Comparison of ENCODE assay signal across 12 cellular contexts in genomic region chr9:37528652-37529072, GRCh38. TPM values are rescaled to one million over a fixed set of nuclear protein-coding genes. Genes with fewer than 3 reads are reported as not detected.
DNase-seq lines count a peak whose midpoint lies in the region; ATAC-seq and TF ChIP-seq lines count a peak whose summit lies in the region.
"Had no signal": no experiment of that assay in that cellular context is flagged by ENCODE, and none has a peak within 500 bp of the region (broad histone marks: within the 10 kb centered on the region; RNA-seq: fewer than 3 reads in every experiment).

No MANE protein-coding gene starts in this region.

- no peak overlapping the region for H3K18ac ChIP-seq in IMR-90 (ENCODE audit: low read depth, low read length)

- no peak overlapping the region for H3K4ac ChIP-seq in IMR-90 (ENCODE audit: low read depth, low read length)

- no peak overlapping the region for H2AK9ac ChIP-seq in IMR-90 (replicated peaks; ENCODE audit: low read depth, low read length, poor library complexity)

- H2BK15ac ChIP-seq in IMR-90 (ENCODE audit: low read depth, low read length), result no peak overlapping the region

- H3K79me1 ChIP-seq in IMR-90 (ENCODE audit: low read depth in 1 of 2, low read length in 2 of 2), result no peaks in the 10 kb centered on the region

- H3K27me3 Mint-ChIP-seq in CD8-positive, alpha-beta T cell (ENCODE audit: low read depth), result no peaks in the 10 kb centered on the region
- H3K27me3 Mint-ChIP-seq in activated naive CD8-positive, alpha-beta T cell treated with anti-CD3 and anti-CD28 coated beads, Interleukin-2, amount 10 ng/mL, durations not matched to agents 7 days and 5 days, result no peaks in the 10 kb centered on the region
- H3K27me3 Mint-ChIP-seq in naive thymus-derived CD4-positive, alpha-beta T cell, result no peaks in the 10 kb centered on the region

- no peaks in the 10 kb centered on the region for H3K36me3 ChIP-seq in CD8-positive, alpha-beta T cell (ENCODE audit: insufficient read depth, low read length)
- peaks cover 26% of the 10 kb centered on the region for H3K36me3 ChIP-seq in IMR-90 (ENCODE audit: control insufficient read depth, insufficient read depth, low read length)
- H3K36me3 ChIP-seq in naive thymus-derived CD4-positive, alpha-beta T cell (ENCODE audit: control insufficient read depth in 2 of 3, insufficient read depth in 3 of 3, low read length in 3 of 3), result no peaks in the 10 kb centered on the region

- H3K4me2 ChIP-seq in IMR-90 (ENCODE audit: low read depth, low read length), result no peak overlapping the region

- H3K27ac ChIP-seq in CD8-positive, alpha-beta T cell (ENCODE audit: low read depth, low read length), result no peak overlapping the region
- H3K27ac ChIP-seq in IMR-90 (ENCODE audit: insufficient read depth, low read length), result no peak overlapping the region
- no peak overlapping the region for H3K27ac ChIP-seq in naive thymus-derived CD4-positive, alpha-beta T cell (ENCODE audit: low read depth, low read length)
- H3K27ac ChIP-seq: body of pancreas, left ventricle myocardium inferior, prostate gland had no signal

- dilution Hi-C loops in IMR-90 (cut with HindIII; ENCODE audit: low sequenced_read_pairs, unreplicated experiment), result no loop called here

- intact Hi-C loops in CD8-positive, alpha-beta T cell (cut with DNase I, micrococcal nuclease), result no loop called here
- intact Hi-C loops in IMR-90 (cut with micrococcal nuclease), result no loop called here
- intact Hi-C loops in naive thymus-derived CD4-positive, alpha-beta T cell (cut with micrococcal nuclease), result no loop called here
- intact Hi-C loops in lower leg skin (cut with DNase I; ENCODE audit: low total_unique reads), result no loop called here

- no peak overlapping the region for H3K9ac ChIP-seq in IMR-90 (ENCODE audit: low read depth, low read length)

- POLR2A ChIA-PET in CD8-positive, alpha-beta T cell (lab: Charles Lee), result no interaction called here
- POLR2A ChIA-PET in IMR-90 (lab: Charles Lee; ENCODE audit: unreplicated experiment), result no interaction called here
- POLR2A ChIA-PET in activated naive CD8-positive, alpha-beta T cell treated with anti-CD3 and anti-CD28 coated beads, Interleukin-2, amount 10 ng/mL, durations not matched to agents 7 days and 5 days (lab: Charles Lee), result no interaction called here
- POLR2A ChIA-PET in naive thymus-derived CD4-positive, alpha-beta T cell (lab: Charles Lee), result no interaction called here

- H4K91ac ChIP-seq in IMR-90 (ENCODE audit: insufficient read depth, low read depth, low read length), result no peak overlapping the region

- H3K14ac ChIP-seq in IMR-90 (replicated peaks; ENCODE audit: low read depth, low read length), result no peak overlapping the region

- H2BK5ac ChIP-seq in IMR-90 (ENCODE audit: low read depth, low read length, poor library complexity, severe bottlenecking), result no peak overlapping the region

- H2AK5ac ChIP-seq in IMR-90 (ENCODE audit: low read depth, low read length), result no peak overlapping the region

- H3K4me1 Mint-ChIP-seq in CD8-positive, alpha-beta T cell (ENCODE audit: low read depth), result peaks cover 8% of the 10 kb centered on the region
- H3K4me1 Mint-ChIP-seq in activated naive CD8-positive, alpha-beta T cell treated with anti-CD3 and anti-CD28 coated beads, Interleukin-2, amount 10 ng/mL, durations not matched to agents 7 days and 5 days, result peaks cover 2% of the 10 kb centered on the region
- peaks cover 0 to 7% (median 0%) of the 10 kb centered on the region in 7 donors for H3K4me1 Mint-ChIP-seq in naive thymus-derived CD4-positive, alpha-beta T cell

- no TSS peak for BruUV-seq in IMR-90 (replicated peaks; lab: Mats Ljungman, UMichigan)

- H3K9me3 ChIP-seq in CD8-positive, alpha-beta T cell (ENCODE audit: low read length), result no peaks in the 10 kb centered on the region
- no peaks in the 10 kb centered on the region for H3K9me3 ChIP-seq in IMR-90 (ENCODE audit: control insufficient read depth, insufficient read depth, low read length)
- H3K9me3 ChIP-seq in naive thymus-derived CD4-positive, alpha-beta T cell (ENCODE audit: control insufficient read depth in 2 of 3, low read length in 3 of 3), result no peaks in the 10 kb centered on the region
- H3K9me3 ChIP-seq: body of pancreas, left ventricle myocardium inferior, prostate gland had no signal

- peaks cover 9% of the 10 kb centered on the region for H3K36me3 Mint-ChIP-seq in CD8-positive, alpha-beta T cell
- H3K36me3 Mint-ChIP-seq in activated naive CD8-positive, alpha-beta T cell treated with anti-CD3 and anti-CD28 coated beads, Interleukin-2, amount 10 ng/mL, durations not matched to agents 7 days and 5 days, result peaks cover 2% of the 10 kb centered on the region
- H3K36me3 Mint-ChIP-seq in naive thymus-derived CD4-positive, alpha-beta T cell, result peaks cover 0 to 17% (median 9%) of the 10 kb centered on the region in 5 donors

- peak overlapping the region; percentile 92 for H3K27ac Mint-ChIP-seq in CD8-positive, alpha-beta T cell
- H3K27ac Mint-ChIP-seq in activated naive CD8-positive, alpha-beta T cell treated with anti-CD3 and anti-CD28 coated beads, Interleukin-2, amount 10 ng/mL, durations not matched to agents 7 days and 5 days, result peak overlapping the region; percentile 34
- peak overlapping the region in 8 of 9 donors; percentile 15 to 76 (median 50) for H3K27ac Mint-ChIP-seq in naive thymus-derived CD4-positive, alpha-beta T cell

- H2BK120ac ChIP-seq in IMR-90 (ENCODE audit: low read depth, low read length), result no peak overlapping the region

- no peak for TF ChIP-seq POLR2A in IMR-90 (IDR thresholded peaks at IDR 0.05; ENCODE audit: low read depth, low read length)
- TF ChIP-seq POLR2A in lower leg skin (IDR thresholded peaks at IDR 0.05), result no peak

- H3K4me1 ChIP-seq in CD8-positive, alpha-beta T cell (ENCODE audit: insufficient read depth, low read length), result no peaks in the 10 kb centered on the region
- H3K4me1 ChIP-seq in IMR-90 (ENCODE audit: control insufficient read depth, insufficient read depth, low read length), result no peaks in the 10 kb centered on the region
- H3K4me1 ChIP-seq in naive thymus-derived CD4-positive, alpha-beta T cell (ENCODE audit: control insufficient read depth in 2 of 2, insufficient read depth in 2 of 2, low read length in 2 of 2), result peaks cover 0 to 20% of the 10 kb centered on the region in 2 donors
- H3K4me1 ChIP-seq: body of pancreas, left ventricle myocardium inferior, prostate gland had no signal

- CTCF ChIA-PET in CD8-positive, alpha-beta T cell (lab: Charles Lee), result no interaction called here
- CTCF ChIA-PET in IMR-90 (lab: Yijun Ruan, JAX), result no interaction called here
- CTCF ChIA-PET in naive thymus-derived CD4-positive, alpha-beta T cell (lab: Charles Lee), result interaction anchor here (0.6 kb wide), 1 partner anchor 12 kb away, joined by 3 read pairs; no protein-coding TSS in a partner anchor

- ATAC-seq in CD8-positive, alpha-beta T cell, result peak; percentile 29
- ATAC-seq in IMR-90 (ENCODE audit: low read depth) (no peak; the same call in 1 of the 2 replicates), HG02840 (IDR thresholded peaks at IDR 0.05; ENCODE audit: low FRiP score, unreplicated experiment) (no peak), GM19351 (IDR thresholded peaks at IDR 0.05; ENCODE audit: unreplicated experiment) (no peak)
- no peak for ATAC-seq in activated naive CD8-positive, alpha-beta T cell treated with anti-CD3 and anti-CD28 coated beads, Interleukin-2, amount 10 ng/mL, durations not matched to agents 7 days and 5 days (ENCODE audit: low read depth)
- ATAC-seq in naive thymus-derived CD4-positive, alpha-beta T cell, result peak; percentile 17
- ATAC-seq: body of pancreas had no signal

- no peaks in the 10 kb centered on the region for H4K20me1 ChIP-seq in IMR-90 (ENCODE audit: insufficient read depth, low read length)

- no peak for TF ChIP-seq CTCF in CD8-positive, alpha-beta T cell (IDR thresholded peaks at IDR 0.05)
- TF ChIP-seq CTCF in IMR-90 (conservative IDR thresholded peaks at IDR 0.05; ENCODE audit: low read depth, low read length), result no peak
- no peak for TF ChIP-seq CTCF in lower leg skin (IDR thresholded peaks at IDR 0.05)

- no peaks in the 10 kb centered on the region for H3K27me3 ChIP-seq in CD8-positive, alpha-beta T cell (ENCODE audit: insufficient read depth, low read length)
- H3K27me3 ChIP-seq in IMR-90 (ENCODE audit: control insufficient read depth, insufficient read depth, low read length), result no peaks in the 10 kb centered on the region
- H3K27me3 ChIP-seq in naive thymus-derived CD4-positive, alpha-beta T cell (ENCODE audit: control insufficient read depth in 2 of 2, insufficient read depth in 2 of 2, low read length in 2 of 2), result no peaks in the 10 kb centered on the region
- H3K27me3 ChIP-seq: body of pancreas had no signal

- H3K56ac ChIP-seq in IMR-90 (ENCODE audit: extremely low read depth, insufficient read depth, low read length), result no peak overlapping the region

- no peak overlapping the region for H4K5ac ChIP-seq in IMR-90 (ENCODE audit: low read depth, low read length)

- TF ChIP-seq RAD21 in IMR-90 (IDR thresholded peaks at IDR 0.05; ENCODE audit: low read length), result no peak

- H2AFZ ChIP-seq in IMR-90 (replicated peaks; ENCODE audit: low read length, poor library complexity), result no peak overlapping the region

- H3K9me3 Mint-ChIP-seq in CD8-positive, alpha-beta T cell, result no peaks in the 10 kb centered on the region
- no peaks in the 10 kb centered on the region for H3K9me3 Mint-ChIP-seq in activated naive CD8-positive, alpha-beta T cell treated with anti-CD3 and anti-CD28 coated beads, Interleukin-2, amount 10 ng/mL, durations not matched to agents 7 days and 5 days
- H3K9me3 Mint-ChIP-seq in naive thymus-derived CD4-positive, alpha-beta T cell, result peaks cover 0 to 3% (median 0%) of the 10 kb centered on the region in 11 donors

- peak overlapping the region; percentile 68 for H3K4me3 Mint-ChIP-seq in CD8-positive, alpha-beta T cell
- H3K4me3 Mint-ChIP-seq in activated naive CD8-positive, alpha-beta T cell treated with anti-CD3 and anti-CD28 coated beads, Interleukin-2, amount 10 ng/mL, durations not matched to agents 7 days and 5 days, result no peak overlapping the region
- H3K4me3 Mint-ChIP-seq in naive thymus-derived CD4-positive, alpha-beta T cell, result peak overlapping the region in 9 of 10 donors; percentile 18 to 62 (median 48)

- no peak overlapping the region for H2BK20ac ChIP-seq in IMR-90 (ENCODE audit: low read depth, low read length)

- DNase-seq in CD8-positive, alpha-beta T cell, result peak in 1 of 7 experiments; percentile 13
- DNase-seq in IMR-90 (peak; percentile 16), lower leg skin (ENCODE audit: low spot score in 2 of 2) (no peak), islet precursor cell (no peak)
- DNase-seq in activated naive CD8-positive, alpha-beta T cell treated with anti-CD3 and anti-CD28 coated beads, Interleukin-2, amount 10 ng/mL, durations not matched to agents 7 days and 5 days, result no peak
- no peak for DNase-seq in naive thymus-derived CD4-positive, alpha-beta T cell
- DNase-seq: body of pancreas, left ventricle myocardium inferior, Right ventricle myocardium superior had no signal

- no peak overlapping the region for H4K8ac ChIP-seq in IMR-90 (ENCODE audit: low read depth in 2 of 2, low read length in 2 of 2)

- H3K23ac ChIP-seq in IMR-90 (ENCODE audit: low read depth, low read length), result no peak overlapping the region

- in situ Hi-C loops in IMR-90 (cut with MboI; ENCODE audit: low sequenced_read_pairs), result no loop called here

- no peaks in the 10 kb centered on the region; the same call in 1 of the 2 replicates for H3K9me1 ChIP-seq in IMR-90 (ENCODE audit: insufficient read depth, low read length)

- no peak overlapping the region for H3K4me3 ChIP-seq in CD8-positive, alpha-beta T cell (ENCODE audit: low read depth, low read length)
- H3K4me3 ChIP-seq in IMR-90 (ENCODE audit: insufficient read depth, low read depth, low read length) (no peak overlapping the region), lower leg skin (ENCODE audit: low read depth, poor library complexity, severe bottlenecking) (no peak overlapping the region)
- peak overlapping the region; percentile 20 for H3K4me3 ChIP-seq in naive thymus-derived CD4-positive, alpha-beta T cell (ENCODE audit: low read length)
- H3K4me3 ChIP-seq: body of pancreas, left ventricle myocardium inferior, prostate gland had no signal

- WGBS in IMR-90 (ENCODE audit: extremely low coverage in 2 of 2, insufficient read length in 1 of 2), 2 experiments, result 67% methylated on average over 1 of the region's 5 CpGs; no CpG with 5 or more reads in 1 of the 2 experiments
- 85 to 90% methylated on average over 5 of the region's 5 CpGs for WGBS in lower leg skin, 2 donors

RNA-seq across cellular contexts. Expression of gene POLR1E, which starts 42.9 kb away (rescaled TPM):
- total RNA-seq in CD8-positive, alpha-beta T cell, result 10 to 100 TPM; 27.2 to 27.8 TPM
- 67.5 and 71.9 TPM in 2 replicates for total RNA-seq in IMR-90 (2012; rRNA removed)
- polyA plus RNA-seq in IMR-90 (2012; rRNA removed), result 42.7 and 48.0 TPM in 2 replicates
- 18.3 and 30.3 TPM in 2 replicates for polyA plus RNA-seq in IMR-90 (2012; cell fraction: cytosol; rRNA removed)
- 7.5 and 23.9 TPM in 2 replicates for polyA plus RNA-seq in IMR-90 (2012; cell fraction: nucleus; rRNA removed; ENCODE audit: low replicate concordance)
- 10 to 100 TPM; 33.0 to 36.5 TPM for total RNA-seq in activated naive CD8-positive, alpha-beta T cell treated with anti-CD3 and anti-CD28 coated beads, Interleukin-2, amount 10 ng/mL, durations not matched to agents 7 days and 5 days
- total RNA-seq in naive thymus-derived CD4-positive, alpha-beta T cell, result 10 to 100 TPM; 24.7 to 40.0 (median 31.0) TPM
- polyA plus RNA-seq in naive thymus-derived CD4-positive, alpha-beta T cell, result 10 to 100 TPM; 20.7 to 22.7 TPM
- total RNA-seq in lower leg skin, result 10 to 100 TPM; 22.5 to 26.4 (median 25.3) TPM

RNA-seq across cellular contexts. Expression of gene FBXO10, which starts 47.5 kb away (rescaled TPM):
- under 1 TPM; 0.39 to 0.62 TPM for total RNA-seq in CD8-positive, alpha-beta T cell
- total RNA-seq in IMR-90 (2012; rRNA removed) (6.6 and 7.5 TPM in 2 replicates), lower leg skin (1 to 10 TPM; 2.4 to 5.5 (median 3.7) TPM)
- polyA plus RNA-seq in IMR-90 (2012; rRNA removed), result 6.6 and 6.7 TPM in 2 replicates
- 4.8 and 5.3 TPM in 2 replicates for polyA plus RNA-seq in IMR-90 (2012; cell fraction: cytosol; rRNA removed)
- 17.7 and 18.1 TPM in 2 replicates for polyA plus RNA-seq in IMR-90 (2012; cell fraction: nucleus; rRNA removed; ENCODE audit: low replicate concordance)
- 1 to 10 TPM; 1.5 to 1.6 TPM for total RNA-seq in activated naive CD8-positive, alpha-beta T cell treated with anti-CD3 and anti-CD28 coated beads, Interleukin-2, amount 10 ng/mL, durations not matched to agents 7 days and 5 days
- total RNA-seq in naive thymus-derived CD4-positive, alpha-beta T cell, result 1 to 10 TPM in 4 of 5 experiments, under 1 TPM in 1; 0.85 to 2.6 (median 2.2) TPM
- under 1 TPM; 0.37 to 0.86 TPM for polyA plus RNA-seq in naive thymus-derived CD4-positive, alpha-beta T cell

Comparison
In these comparisons a context has a peak if more than half of its experiments do, and no peak if none do; other contexts are left out.
1. ATAC-seq: peak in CD8-positive, alpha-beta T cell (single experiment) and naive thymus-derived CD4-positive, alpha-beta T cell (single experiment); none in IMR-90 (single experiment), activated naive CD8-positive, alpha-beta T cell treated with anti-CD3 and anti-CD28 coated beads, Interleukin-2, amount 10 ng/mL, durations not matched to agents 7 days and 5 days (single experiment), HG02840 (single experiment) and GM19351 (single experiment).
2. H3K27ac Mint-ChIP-seq: peak in every context shown above with its lines; median percentile 92 in CD8-positive, alpha-beta T cell; 50 in naive thymus-derived CD4-positive, alpha-beta T cell; 34 in activated naive CD8-positive, alpha-beta T cell treated with anti-CD3 and anti-CD28 coated beads, Interleukin-2, amount 10 ng/mL, durations not matched to agents 7 days and 5 days.